ENCODE assay signal across 28 cellular contexts in genomic region chrX:78543281-78543680, GRCh38.
"Had no signal": no experiment of that assay in that cellular context is flagged by ENCODE, and none has a peak within 500 bp of the region (broad histone marks: within the 10 kb centered on the region; RNA-seq: fewer than 3 reads in every experiment).

No MANE protein-coding gene starts in this region.

- H3K27me3 ChIP-seq: suprapubic skin, testis, thyroid gland, tibial artery, tibial nerve, transverse colon, upper lobe of left lung, upper lobe of right lung, uterus, vagina had no signal

- H3K27ac ChIP-seq: stomach, suprapubic skin, testis, thoracic aorta, thyroid gland, tibial artery, tibial nerve, transverse colon, upper lobe of left lung, upper lobe of right lung, uterus, vagina had no signal

- H3K36me3 ChIP-seq: stomach, suprapubic skin, thoracic aorta, thyroid gland, tibial artery, tibial nerve, transverse colon, upper lobe of left lung, upper lobe of right lung, uterus, vagina had no signal

- H3K4me1 ChIP-seq: stomach, suprapubic skin, testis, thyroid gland, tibial artery, tibial nerve, transverse colon, upper lobe of left lung, upper lobe of right lung, uterus, vagina had no signal

- H3K9me3 ChIP-seq: suprapubic skin, testis, thoracic aorta, thyroid gland, transverse colon, upper lobe of right lung, uterus, vagina had no signal

- ATAC-seq: stimulated activated effector memory CD8-positive, alpha-beta T cell treated with anti-CD3 and anti-CD28 coated beads, Interleukin-12 subunit alpha, Interleukin-12 subunit beta, amount 100 ng/mL, for 72 hours; stimulated activated memory B cell treated with anti-CD40 and anti-IgM and Interleukin-4, amounts not matched to agents 10 μg/mL and 1 μg/mL and 100 μg/mL, for 72 hours; stimulated activated naive B cell treated with anti-CD40 and anti-IgM and Interleukin-4, amounts not matched to agents 10 μg/mL and 1 μg/mL and 100 μg/mL, for 72 hours; stimulated activated naive CD8-positive, alpha-beta T cell treated with anti-CD3 and anti-CD28 coated beads, Interleukin-15, amount 100 ng/mL, for 72 hours; stimulated activated naive CD8-positive, alpha-beta T cell treated with anti-CD3 and anti-CD28 coated beads, Interleukin-15, Interleukin-2, amounts not matched to agents 100 U/mL and 50 U/mL, for 24 hours; upper lobe of right lung had no signal

- H3K27ac Mint-ChIP-seq: stimulated activated effector memory CD8-positive, alpha-beta T cell treated with anti-CD3 and anti-CD28 coated beads, Interleukin-12 subunit alpha, Interleukin-12 subunit beta, amount 100 ng/mL, for 72 hours; stimulated activated memory B cell treated with anti-CD40 and anti-IgM and Interleukin-4, amounts not matched to agents 10 μg/mL and 1 μg/mL and 100 μg/mL, for 72 hours; stimulated activated naive B cell treated with anti-CD40 and anti-IgM and Interleukin-4, amounts not matched to agents 10 μg/mL and 1 μg/mL and 100 μg/mL, for 72 hours; stimulated activated naive CD8-positive, alpha-beta T cell treated with anti-CD3 and anti-CD28 coated beads, Interleukin-15, amount 100 ng/mL, for 72 hours; stimulated activated naive CD8-positive, alpha-beta T cell treated with anti-CD3 and anti-CD28 coated beads, Interleukin-15, Interleukin-2, amounts not matched to agents 100 ng/mL and 50 ng/mL, for 24 hours; type B pancreatic cell had no signal

- H3K4me1 Mint-ChIP-seq: stimulated activated memory B cell treated with anti-CD40 and anti-IgM and Interleukin-4, amounts not matched to agents 10 μg/mL and 1 μg/mL and 100 μg/mL, for 72 hours; stimulated activated naive B cell treated with anti-CD40 and anti-IgM and Interleukin-4, amounts not matched to agents 10 μg/mL and 1 μg/mL and 100 μg/mL, for 72 hours; stimulated activated naive CD8-positive, alpha-beta T cell treated with anti-CD3 and anti-CD28 coated beads, Interleukin-15, amount 100 ng/mL, for 72 hours had no signal

- H3K4me3 ChIP-seq: stomach, suprapubic skin, testis, thoracic aorta, thyroid gland, tibial artery, tibial nerve, transverse colon, upper lobe of left lung, upper lobe of right lung, uterus, vagina had no signal

- H3K27me3 Mint-ChIP-seq: stimulated activated naive CD8-positive, alpha-beta T cell treated with anti-CD3 and anti-CD28 coated beads, Interleukin-15, amount 100 ng/mL, for 72 hours; stimulated activated naive CD8-positive, alpha-beta T cell treated with anti-CD3 and anti-CD28 coated beads, Interleukin-15, Interleukin-2, amounts not matched to agents 100 ng/mL and 50 ng/mL, for 24 hours; type B pancreatic cell had no signal

- H3K36me3 Mint-ChIP-seq: stimulated activated effector memory CD8-positive, alpha-beta T cell treated with anti-CD3 and anti-CD28 coated beads, Interleukin-12 subunit alpha, Interleukin-12 subunit beta, amount 100 ng/mL, for 72 hours; type B pancreatic cell had no signal

- DNase-seq: stimulated activated CD4-positive, alpha-beta T cell treated with anti-CD3 and anti-CD28 coated beads, Interleukin-2, amount 100 ng/mL, for 48 hours; stimulated activated CD4-positive, alpha-beta T cell treated with anti-CD3 and anti-CD28 coated beads, Interleukin-4, amount 100 ng/mL, for 1 hour; stimulated activated CD4-positive, alpha-beta T cell treated with anti-CD3 and anti-CD28 coated beads, Interleukin-4, amount 100 ng/mL, for 24 hours; stimulated activated CD4-positive, alpha-beta T cell treated with anti-CD3 and anti-CD28 coated beads, Interleukin-4, amount 100 ng/mL, for 4 hours; stimulated activated CD8-positive, alpha-beta memory T cell treated with anti-CD3 and anti-CD28 coated beads, Interleukin-4, amount 100 ng/mL, for 48 hours; stimulated activated naive B cell treated with anti-CD40 and anti-IgM and Interleukin-4, amounts not matched to agents 10 μg/mL and 1 μg/mL and 100 μg/mL, for 72 hours; stimulated activated naive CD4-positive, alpha-beta T cell; stimulated activated naive CD4-positive, alpha-beta T cell treated with Interleukin-2 at 50 U/mL for 16 hours; stimulated activated naive CD8-positive, alpha-beta T cell treated with anti-CD3 and anti-CD28 coated beads, Interleukin-15, amount 100 ng/mL, for 72 hours; stimulated activated naive CD8-positive, alpha-beta T cell treated with anti-CD3 and anti-CD28 coated beads, Interleukin-15, Interleukin-2, amounts not matched to agents 100 U/mL and 50 U/mL, for 24 hours; stomach; substantia nigra; testis; thyroid gland; tibial artery; transverse colon; upper lobe of left lung; upper lobe of right lung; uterus had no signal

- H3K4me3 Mint-ChIP-seq: stimulated activated effector memory CD8-positive, alpha-beta T cell treated with anti-CD3 and anti-CD28 coated beads, Interleukin-12 subunit alpha, Interleukin-12 subunit beta, amount 100 ng/mL, for 72 hours; stimulated activated memory B cell treated with anti-CD40 and anti-IgM and Interleukin-4, amounts not matched to agents 10 μg/mL and 1 μg/mL and 100 μg/mL, for 72 hours; stimulated activated naive B cell treated with anti-CD40 and anti-IgM and Interleukin-4, amounts not matched to agents 10 μg/mL and 1 μg/mL and 100 μg/mL, for 72 hours; stimulated activated naive CD8-positive, alpha-beta T cell treated with anti-CD3 and anti-CD28 coated beads, Interleukin-15, amount 100 ng/mL, for 72 hours; stimulated activated naive CD8-positive, alpha-beta T cell treated with anti-CD3 and anti-CD28 coated beads, Interleukin-15, Interleukin-2, amounts not matched to agents 100 ng/mL and 50 ng/mL, for 24 hours; type B pancreatic cell had no signal

- FAIRE-seq: urothelium cell line had no signal
